ENCODE assay signal across 21 cellular contexts in the genomic region with DNA sequence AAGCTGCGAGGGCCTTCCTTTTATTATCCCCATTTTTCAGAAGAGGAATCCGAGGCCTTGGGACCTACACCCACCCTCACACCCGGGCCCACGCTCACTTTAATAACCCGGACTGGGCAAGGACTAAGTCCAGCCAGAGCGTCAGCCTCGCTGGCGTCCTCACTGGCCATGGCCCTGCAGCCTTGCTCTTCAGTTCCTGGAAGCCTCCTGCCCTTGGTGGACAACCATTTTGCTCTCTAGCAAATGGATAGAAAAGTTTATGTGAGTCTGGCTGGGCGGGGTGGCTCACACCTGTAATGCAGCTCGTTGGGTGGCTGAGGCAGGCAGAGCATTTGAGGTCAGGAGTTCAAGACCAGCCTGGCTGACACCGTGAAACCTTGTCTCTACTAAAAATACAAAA. TPM values are rescaled to one million over a fixed set of nuclear protein-coding genes. Genes with fewer than 3 reads are reported as not detected.
"Had no signal": no experiment of that assay in that cellular context is flagged by ENCODE, and none has a peak within 500 bp of the region (broad histone marks: within the 10 kb centered on the region; RNA-seq: fewer than 3 reads in every experiment).

No MANE protein-coding gene starts in this region.

- H3K4me3 ChIP-seq: gastrocnemius medialis, SK-N-MC, tibial nerve had no signal

- H3K36me3 ChIP-seq: gastrocnemius medialis, neutrophil, tibial nerve had no signal

- H3K9me3 ChIP-seq: gastrocnemius medialis, neutrophil, tibial nerve had no signal

- H3K27ac ChIP-seq: brain microvascular endothelial cell, gastrocnemius medialis, neutrophil, parathyroid adenoma, SK-N-MC, tibial nerve had no signal

- H3K27me3 ChIP-seq: brain microvascular endothelial cell, gastrocnemius medialis had no signal

- H3K4me1 ChIP-seq: gastrocnemius medialis, parathyroid adenoma had no signal

- H3K4me1 Mint-ChIP-seq: activated B cell treated with CpG ODN at 0.5 μM for 24 hours; activated CD4-positive, alpha-beta T cell treated with anti-CD3 and anti-CD28 coated beads, Interleukin-2, amount 10 ng/mL, durations not matched to agents 24 days and 14 days; central memory CD8-positive, alpha-beta T cell; memory B cell; naive thymus-derived CD8-positive, alpha-beta T cell; stimulated activated naive B cell treated with anti-CD40 and anti-IgM and Interleukin-4, amounts not matched to agents 10 μg/mL and 1 μg/mL and 100 μg/mL, for 72 hours; T-cell had no signal

- H3K27ac Mint-ChIP-seq: activated B cell treated with CpG ODN at 0.5 μM for 24 hours; activated CD4-positive, alpha-beta T cell treated with anti-CD3 and anti-CD28 coated beads, Interleukin-2, amount 10 ng/mL, durations not matched to agents 24 days and 14 days; activated CD8-positive, alpha-beta T cell treated with anti-CD3 and anti-CD28 coated beads for 36 hours; activated naive CD4-positive, alpha-beta T cell treated with anti-CD3 and anti-CD28 coated beads for 36 hours; activated T-cell treated with anti-CD3 and anti-CD28 coated beads, Interleukin-2, amount 50 U/mL, for 24 hours; activated T-helper 2 cell treated with anti-CD3 and anti-CD28 coated beads, Interferon-gamma antibody, Interleukin-2, Interleukin-4, amounts not matched to agents 10 μg/mL and 5 μg/mL and 100 μg/mL, durations not matched to agents 14 hours and 24 hours and 36 hours; memory B cell; stimulated activated naive B cell treated with anti-CD40 and anti-IgM and Interleukin-4, amounts not matched to agents 10 μg/mL and 1 μg/mL and 100 μg/mL, for 72 hours; T-cell had no signal

- ATAC-seq: activated CD8-positive, alpha-beta T cell treated with anti-CD3 and anti-CD28 coated beads for 36 hours; gastrocnemius medialis; left ventricle myocardium superior; naive thymus-derived CD8-positive, alpha-beta T cell; stimulated activated naive B cell treated with anti-CD40 and anti-IgM and Interleukin-4, amounts not matched to agents 10 μg/mL and 1 μg/mL and 100 μg/mL, for 72 hours; T-cell had no signal

- H3K9me3 Mint-ChIP-seq: activated B cell treated with CpG ODN at 0.5 μM for 24 hours; activated CD4-positive, alpha-beta T cell treated with anti-CD3 and anti-CD28 coated beads, Interleukin-2, amount 10 ng/mL, durations not matched to agents 24 days and 14 days; activated CD8-positive, alpha-beta T cell treated with anti-CD3 and anti-CD28 coated beads for 36 hours; activated naive CD4-positive, alpha-beta T cell treated with anti-CD3 and anti-CD28 coated beads for 36 hours; activated T-cell treated with anti-CD3 and anti-CD28 coated beads, Interleukin-2, amount 50 U/mL, for 24 hours; activated T-helper 2 cell treated with anti-CD3 and anti-CD28 coated beads, Interferon-gamma antibody, Interleukin-2, Interleukin-4, amounts not matched to agents 10 μg/mL and 5 μg/mL and 100 μg/mL, durations not matched to agents 14 hours and 24 hours and 36 hours; central memory CD8-positive, alpha-beta T cell; memory B cell; naive thymus-derived CD8-positive, alpha-beta T cell; stimulated activated naive B cell treated with anti-CD40 and anti-IgM and Interleukin-4, amounts not matched to agents 10 μg/mL and 1 μg/mL and 100 μg/mL, for 72 hours; T-cell had no signal

- H3K36me3 Mint-ChIP-seq: memory B cell; naive thymus-derived CD8-positive, alpha-beta T cell; stimulated activated naive B cell treated with anti-CD40 and anti-IgM and Interleukin-4, amounts not matched to agents 10 μg/mL and 1 μg/mL and 100 μg/mL, for 72 hours; T-cell had no signal

- H3K4me3 Mint-ChIP-seq: activated B cell treated with CpG ODN at 0.5 μM for 24 hours; activated CD4-positive, alpha-beta T cell treated with anti-CD3 and anti-CD28 coated beads, Interleukin-2, amount 10 ng/mL, durations not matched to agents 24 days and 14 days; activated CD8-positive, alpha-beta T cell treated with anti-CD3 and anti-CD28 coated beads for 36 hours; activated naive CD4-positive, alpha-beta T cell treated with anti-CD3 and anti-CD28 coated beads for 36 hours; activated T-cell treated with anti-CD3 and anti-CD28 coated beads, Interleukin-2, amount 50 U/mL, for 24 hours; central memory CD8-positive, alpha-beta T cell; memory B cell; naive thymus-derived CD8-positive, alpha-beta T cell; stimulated activated naive B cell treated with anti-CD40 and anti-IgM and Interleukin-4, amounts not matched to agents 10 μg/mL and 1 μg/mL and 100 μg/mL, for 72 hours; T-cell had no signal

- DNase-seq: activated B cell treated with CpG ODN at 0.5 μM for 24 hours; activated CD4-positive, alpha-beta T cell treated with anti-CD3 and anti-CD28 coated beads, Interleukin-2, amount 10 ng/mL, durations not matched to agents 24 days and 14 days; activated CD8-positive, alpha-beta T cell treated with anti-CD3 and anti-CD28 coated beads for 36 hours; activated naive CD4-positive, alpha-beta T cell treated with anti-CD3 and anti-CD28 coated beads for 36 hours; activated T-cell treated with anti-CD3 and anti-CD28 coated beads, Interleukin-2, amount 50 U/mL, for 24 hours; brain microvascular endothelial cell; cortex of kidney; gastrocnemius medialis; left ventricle myocardium superior; stimulated activated naive B cell treated with anti-CD40 and anti-IgM and Interleukin-4, amounts not matched to agents 10 μg/mL and 1 μg/mL and 100 μg/mL, for 72 hours; T-cell had no signal

RNA-seq across cellular contexts. Expression of a gene that starts 9.8 kb away (rescaled TPM):
- total RNA-seq: activated B cell treated with CpG ODN at 0.5 μM for 24 hours; activated CD4-positive, alpha-beta T cell treated with anti-CD3 and anti-CD28 coated beads, Interleukin-2, amount 10 ng/mL, durations not matched to agents 24 days and 14 days; activated CD8-positive, alpha-beta T cell treated with anti-CD3 and anti-CD28 coated beads for 36 hours; activated naive CD4-positive, alpha-beta T cell treated with anti-CD3 and anti-CD28 coated beads for 36 hours; activated T-helper 2 cell treated with anti-CD3 and anti-CD28 coated beads, Interferon-gamma antibody, Interleukin-2, Interleukin-4, amounts not matched to agents 10 μg/mL and 5 μg/mL and 100 μg/mL, durations not matched to agents 14 hours and 24 hours and 36 hours; aorta; gastrocnemius medialis; left ventricle myocardium superior; naive thymus-derived CD8-positive, alpha-beta T cell; subcutaneous adipose tissue; T-cell; tibial nerve had no signal
- polyA plus RNA-seq: aorta; naive thymus-derived CD8-positive, alpha-beta T cell had no signal
